ENCODE assay signal across 1 cellular context in the genomic region with DNA sequence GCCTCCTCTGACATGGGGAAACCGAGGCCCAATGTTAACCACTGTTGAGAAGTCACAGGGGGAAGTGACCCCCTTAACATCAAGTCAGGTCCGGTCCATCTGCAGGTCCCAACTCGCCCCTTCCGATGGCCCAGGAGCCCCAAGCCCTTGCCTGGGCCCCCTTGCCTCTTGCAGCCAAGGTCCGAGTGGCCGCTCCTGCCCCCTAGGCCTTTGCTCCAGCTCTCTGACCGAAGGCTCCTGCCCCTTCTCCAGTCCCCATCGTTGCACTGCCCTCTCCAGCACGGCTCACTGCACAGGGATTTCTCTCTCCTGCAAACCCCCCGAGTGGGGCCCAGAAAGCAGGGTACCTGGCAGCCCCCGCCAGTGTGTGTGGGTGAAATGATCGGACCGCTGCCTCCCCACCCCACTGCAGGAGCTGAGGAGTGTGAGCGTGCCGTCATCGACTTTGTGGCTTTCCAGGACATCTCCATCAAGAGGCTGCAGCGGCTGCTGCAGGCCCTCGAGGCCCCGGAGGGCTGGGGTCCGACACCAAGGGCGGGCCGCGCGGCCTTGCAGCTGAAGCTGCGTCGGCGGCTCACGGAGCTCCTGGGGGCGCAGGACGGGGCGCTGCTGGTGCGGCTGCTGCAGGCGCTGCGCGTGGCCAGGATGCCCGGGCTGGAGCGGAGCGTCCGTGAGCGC.
TF ChIP-seq lines count a peak whose summit lies in the region.

No MANE protein-coding gene starts in this region.

TF ChIP-seq in HepG2, 621 proteins besides CTCF, POLR2A, EP300 and RAD21 (continued from another document):
- TF ChIP-seq NR2C2 (CRISPR knock-in tag; IDR thresholded peaks at IDR 0.05; ENCODE audit: borderline replicate concordance) (0 out of 2 replicates have a peak, but pooled peaks have one; percentile 2), POLR2G (IDR thresholded peaks at IDR 0.05; ENCODE audit: low read depth, low read length) (peak; percentile 55), RBM22 (optimal IDR thresholded peaks at IDR 0.05; ENCODE audit: low read length) (peak; percentile 18), SRY (CRISPR knock-in tag; IDR thresholded peaks at IDR 0.05) (no peak), SP4 (CRISPR knock-in tag; IDR thresholded peaks at IDR 0.05) (no peak), ZNF30 (CRISPR knock-in tag; IDR thresholded peaks at IDR 0.05) (0 out of 2 replicates have a peak, but pooled peaks have one; percentile 41), NFYB (CRISPR knock-in tag; IDR thresholded peaks at IDR 0.05) (no peak), HMGXB3 (CRISPR knock-in tag; IDR thresholded peaks at IDR 0.05; ENCODE audit: borderline replicate concordance) (no peak), ZNF234 (CRISPR knock-in tag; conservative IDR thresholded peaks at IDR 0.05) (0 out of 2 replicates have a peak, but pooled peaks have one; percentile 46), SIX1 (CRISPR knock-in tag; IDR thresholded peaks at IDR 0.05; ENCODE audit: borderline replicate concordance) (no peak), IRF1 (CRISPR knock-in tag; IDR thresholded peaks at IDR 0.05; ENCODE audit: low read depth) (no peak), MLX (CRISPR knock-in tag; IDR thresholded peaks at IDR 0.05) (no peak), ZNF460 (CRISPR knock-in tag; IDR thresholded peaks at IDR 0.05; ENCODE audit: borderline replicate concordance) (no peak), RBM39 (IDR thresholded peaks at IDR 0.05; ENCODE audit: low read depth, low read length, poor library complexity, severe bottlenecking) (peak; percentile 69), EHMT2 (IDR thresholded peaks at IDR 0.05; ENCODE audit: borderline replicate concordance, low read depth, low read length) (no peak)
- TF ChIP-seq, protein P1, sequence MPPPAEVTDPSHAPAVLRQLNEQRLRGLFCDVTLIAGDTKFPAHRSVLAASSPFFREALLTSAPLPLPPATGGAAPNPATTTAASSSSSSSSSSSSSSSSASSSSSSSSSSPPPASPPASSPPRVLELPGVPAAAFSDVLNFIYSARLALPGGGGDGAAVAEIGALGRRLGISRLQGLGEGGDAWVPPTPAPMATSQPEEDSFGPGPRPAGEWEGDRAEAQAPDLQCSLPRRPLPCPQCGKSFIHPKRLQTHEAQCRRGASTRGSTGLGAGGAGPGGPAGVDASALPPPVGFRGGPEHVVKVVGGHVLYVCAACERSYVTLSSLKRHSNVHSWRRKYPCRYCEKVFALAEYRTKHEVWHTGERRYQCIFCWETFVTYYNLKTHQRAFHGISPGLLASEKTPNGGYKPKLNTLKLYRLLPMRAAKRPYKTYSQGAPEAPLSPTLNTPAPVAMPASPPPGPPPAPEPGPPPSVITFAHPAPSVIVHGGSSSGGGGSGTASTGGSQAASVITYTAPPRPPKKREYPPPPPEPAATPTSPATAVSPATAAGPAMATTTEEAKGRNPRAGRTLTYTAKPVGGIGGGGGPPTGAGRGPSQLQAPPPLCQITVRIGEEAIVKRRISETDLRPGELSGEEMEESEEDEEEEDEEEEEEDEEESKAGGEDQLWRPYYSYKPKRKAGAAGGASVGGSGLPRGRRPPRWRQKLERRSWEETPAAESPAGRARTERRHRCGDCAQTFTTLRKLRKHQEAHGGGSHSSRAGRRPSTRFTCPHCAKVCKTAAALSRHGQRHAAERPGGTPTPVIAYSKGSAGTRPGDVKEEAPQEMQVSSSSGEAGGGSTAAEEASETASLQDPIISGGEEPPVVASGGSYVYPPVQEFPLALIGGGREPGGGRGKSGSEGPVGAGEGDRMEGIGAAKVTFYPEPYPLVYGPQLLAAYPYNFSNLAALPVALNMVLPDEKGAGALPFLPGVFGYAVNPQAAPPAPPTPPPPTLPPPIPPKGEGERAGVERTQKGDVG (CRISPR knock-in tag; IDR thresholded peaks at IDR 0.05; ENCODE audit: borderline replicate concordance) = no peak
- TF ChIP-seq, protein P2, sequence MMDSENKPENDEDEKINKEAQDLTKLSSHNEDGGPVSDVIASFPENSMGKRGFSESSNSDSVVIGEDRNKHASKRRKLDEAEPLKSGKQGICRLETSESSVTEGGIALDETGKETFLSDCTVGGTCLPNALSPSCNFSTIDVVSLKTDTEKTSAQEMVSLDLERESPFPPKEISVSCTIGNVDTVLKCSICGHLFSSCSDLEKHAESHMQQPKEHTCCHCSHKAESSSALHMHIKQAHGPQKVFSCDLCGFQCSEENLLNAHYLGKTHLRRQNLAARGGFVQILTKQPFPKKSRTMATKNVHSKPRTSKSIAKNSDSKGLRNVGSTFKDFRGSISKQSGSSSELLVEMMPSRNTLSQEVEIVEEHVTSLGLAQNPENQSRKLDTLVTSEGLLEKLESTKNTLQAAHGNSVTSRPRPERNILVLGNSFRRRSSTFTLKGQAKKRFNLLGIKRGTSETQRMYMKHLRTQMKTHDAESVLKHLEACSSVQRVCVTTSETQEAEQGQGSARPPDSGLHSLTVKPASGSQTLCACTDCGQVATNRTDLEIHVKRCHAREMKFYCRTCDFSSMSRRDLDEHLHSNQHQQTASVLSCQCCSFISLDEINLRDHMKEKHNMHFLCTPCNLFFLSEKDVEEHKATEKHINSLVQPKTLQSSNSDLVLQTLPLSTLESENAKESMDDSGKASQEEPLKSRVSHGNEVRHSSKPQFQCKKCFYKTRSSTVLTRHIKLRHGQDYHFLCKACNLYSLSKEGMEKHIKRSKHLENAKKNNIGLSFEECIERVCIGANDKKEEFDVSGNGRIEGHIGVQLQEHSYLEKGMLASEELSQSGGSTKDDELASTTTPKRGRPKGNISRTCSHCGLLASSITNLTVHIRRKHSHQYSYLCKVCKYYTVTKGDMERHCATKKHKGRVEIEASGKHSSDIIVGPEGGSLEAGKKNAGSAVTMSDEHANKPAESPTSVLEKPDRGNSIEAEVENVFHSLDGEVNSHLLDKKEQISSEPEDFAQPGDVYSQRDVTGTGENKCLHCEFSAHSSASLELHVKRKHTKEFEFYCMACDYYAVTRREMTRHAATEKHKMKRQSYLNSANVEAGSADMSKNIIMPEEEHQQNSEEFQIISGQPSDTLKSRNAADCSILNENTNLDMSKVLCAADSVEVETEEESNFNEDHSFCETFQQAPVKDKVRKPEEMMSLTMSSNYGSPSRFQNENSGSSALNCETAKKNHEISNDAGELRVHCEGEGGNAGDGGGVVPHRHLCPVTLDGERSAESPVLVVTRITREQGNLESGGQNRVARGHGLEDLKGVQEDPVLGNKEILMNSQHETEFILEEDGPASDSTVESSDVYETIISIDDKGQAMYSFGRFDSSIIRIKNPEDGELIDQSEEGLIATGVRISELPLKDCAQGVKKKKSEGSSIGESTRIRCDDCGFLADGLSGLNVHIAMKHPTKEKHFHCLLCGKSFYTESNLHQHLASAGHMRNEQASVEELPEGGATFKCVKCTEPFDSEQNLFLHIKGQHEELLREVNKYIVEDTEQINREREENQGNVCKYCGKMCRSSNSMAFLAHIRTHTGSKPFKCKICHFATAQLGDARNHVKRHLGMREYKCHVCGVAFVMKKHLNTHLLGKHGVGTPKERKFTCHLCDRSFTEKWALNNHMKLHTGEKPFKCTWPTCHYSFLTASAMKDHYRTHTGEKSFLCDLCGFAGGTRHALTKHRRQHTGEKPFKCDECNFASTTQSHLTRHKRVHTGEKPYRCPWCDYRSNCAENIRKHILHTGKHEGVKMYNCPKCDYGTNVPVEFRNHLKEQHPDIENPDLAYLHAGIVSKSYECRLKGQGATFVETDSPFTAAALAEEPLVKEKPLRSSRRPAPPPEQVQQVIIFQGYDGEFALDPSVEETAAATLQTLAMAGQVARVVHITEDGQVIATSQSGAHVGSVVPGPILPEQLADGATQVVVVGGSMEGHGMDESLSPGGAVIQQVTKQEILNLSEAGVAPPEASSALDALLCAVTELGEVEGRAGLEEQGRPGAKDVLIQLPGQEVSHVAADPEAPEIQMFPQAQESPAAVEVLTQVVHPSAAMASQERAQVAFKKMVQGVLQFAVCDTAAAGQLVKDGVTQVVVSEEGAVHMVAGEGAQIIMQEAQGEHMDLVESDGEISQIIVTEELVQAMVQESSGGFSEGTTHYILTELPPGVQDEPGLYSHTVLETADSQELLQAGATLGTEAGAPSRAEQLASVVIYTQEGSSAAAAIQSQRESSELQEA (CRISPR knock-in tag; IDR thresholded peaks at IDR 0.05; ENCODE audit: not compliant biosample characterization) = no peak
- TF ChIP-seq, protein P3, sequence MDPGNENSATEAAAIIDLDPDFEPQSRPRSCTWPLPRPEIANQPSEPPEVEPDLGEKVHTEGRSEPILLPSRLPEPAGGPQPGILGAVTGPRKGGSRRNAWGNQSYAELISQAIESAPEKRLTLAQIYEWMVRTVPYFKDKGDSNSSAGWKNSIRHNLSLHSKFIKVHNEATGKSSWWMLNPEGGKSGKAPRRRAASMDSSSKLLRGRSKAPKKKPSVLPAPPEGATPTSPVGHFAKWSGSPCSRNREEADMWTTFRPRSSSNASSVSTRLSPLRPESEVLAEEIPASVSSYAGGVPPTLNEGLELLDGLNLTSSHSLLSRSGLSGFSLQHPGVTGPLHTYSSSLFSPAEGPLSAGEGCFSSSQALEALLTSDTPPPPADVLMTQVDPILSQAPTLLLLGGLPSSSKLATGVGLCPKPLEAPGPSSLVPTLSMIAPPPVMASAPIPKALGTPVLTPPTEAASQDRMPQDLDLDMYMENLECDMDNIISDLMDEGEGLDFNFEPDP (CRISPR knock-in tag; conservative IDR thresholded peaks at IDR 0.05) = 0 out of 2 replicates have a peak, but pooled peaks have one; percentile 78
